In genomic region chr4:175531405-175532091, GRCh38 we compare ENCODE assay signal across 17 cellular contexts.
DNase-seq lines count a peak whose midpoint lies in the region; ATAC-seq and TF ChIP-seq lines count a peak whose summit lies in the region.
"Had no signal": no experiment of that assay in that cellular context is flagged by ENCODE, and none has a peak within 500 bp of the region (broad histone marks: within the 10 kb centered on the region; RNA-seq: fewer than 3 reads in every experiment).

No MANE protein-coding gene starts in this region.

- WGBS in mesenchymal stem cell = 94% methylated on average over 4 of the region's 4 CpGs
- WGBS in testis, 2 donors = 83 to 86% methylated on average over 4 of the region's 4 CpGs
- 84 to 85% methylated on average over 4 of the region's 4 CpGs for WGBS in gastroesophageal sphincter (ENCODE audit: low coverage in 1 of 2), 2 donors

- no peak overlapping the region for H2BK15ac ChIP-seq in mesenchymal stem cell (ENCODE audit: low read depth, poor library complexity, severe bottlenecking)

- H3K36me3 ChIP-seq in mesenchymal stem cell (ENCODE audit: control insufficient read depth in 1 of 2, insufficient read depth in 2 of 2, low read depth in 1 of 2, low read length in 2 of 2) (no peaks in the 10 kb centered on the region), testis (ENCODE audit: low read depth, missing control alignments) (no peaks in the 10 kb centered on the region), gastroesophageal sphincter (no peaks in the 10 kb centered on the region)
- H3K36me3 ChIP-seq: vagina had no signal

- H3K79me1 ChIP-seq in mesenchymal stem cell (replicated peaks; ENCODE audit: low read length, poor library complexity, severe bottlenecking) = no peaks in the 10 kb centered on the region

- no peak overlapping the region for H2AK5ac ChIP-seq in mesenchymal stem cell (ENCODE audit: low read length, severe bottlenecking)

- H4K8ac ChIP-seq in mesenchymal stem cell (ENCODE audit: low read length) = no peak overlapping the region

- no peak overlapping the region for H3K9ac ChIP-seq in mesenchymal stem cell (ENCODE audit: low read length)

- H3K4me3 Mint-ChIP-seq in chondrocyte (ENCODE audit: unreplicated experiment) = no peak overlapping the region
- H3K4me3 Mint-ChIP-seq: activated B cell treated with CpG ODN at 0.5 μM for 24 hours; activated naive CD4-positive, alpha-beta T cell treated with anti-CD3 and anti-CD28 coated beads, Interleukin-2, amount 10 ng/mL, durations not matched to agents 7 days and 5 days; stimulated activated effector memory CD8-positive, alpha-beta T cell treated with anti-CD3 and anti-CD28 coated beads, Interleukin-12 subunit alpha, Interleukin-12 subunit beta, amount 100 ng/mL, for 72 hours had no signal

- H3K27me3 Mint-ChIP-seq in chondrocyte (ENCODE audit: low read depth) = no peaks in the 10 kb centered on the region
- H3K27me3 Mint-ChIP-seq: activated B cell treated with CpG ODN at 0.5 μM for 24 hours; activated naive CD4-positive, alpha-beta T cell treated with anti-CD3 and anti-CD28 coated beads, Interleukin-2, amount 10 ng/mL, durations not matched to agents 7 days and 5 days; progenitor cell of endocrine pancreas had no signal

- DNase-seq in COLO829 (ENCODE audit: low spot score) (peak; percentile 42), LHCN-M2 (ENCODE audit: low read depth) (peak; percentile 68), chondrocyte (ENCODE audit: low spot score) (no peak), mesenchymal stem cell (peak; percentile 14), testis (no peak)
- DNase-seq: activated B cell treated with CpG ODN at 0.5 μM for 24 hours; activated naive CD4-positive, alpha-beta T cell treated with anti-CD3 and anti-CD28 coated beads, Interleukin-2, amount 10 ng/mL, durations not matched to agents 7 days and 5 days; C1 segment of cervical spinal cord; GDM1; NCI-H2171 treated with DMSO at 0.1 percent for 48 hours; stimulated activated CD4-positive, alpha-beta T cell treated with anti-CD3 and anti-CD28 coated beads, Interleukin-4, amount 100 ng/mL, for 1 hour had no signal

- H3K4ac ChIP-seq in mesenchymal stem cell (ENCODE audit: low read depth in 1 of 2, low read length in 2 of 2) = no peak overlapping the region

- TF ChIP-seq EP300 in gastroesophageal sphincter (IDR thresholded peaks at IDR 0.05) = no peak

- H2BK12ac ChIP-seq in mesenchymal stem cell (ENCODE audit: low read length in 2 of 2) = no peak overlapping the region

- H3K9me3 Mint-ChIP-seq in chondrocyte (ENCODE audit: low read depth) = peaks cover 21% of the 10 kb centered on the region
- H3K9me3 Mint-ChIP-seq: activated B cell treated with CpG ODN at 0.5 μM for 24 hours had no signal

- H3K14ac ChIP-seq in mesenchymal stem cell (ENCODE audit: low read length in 2 of 2) = no peak overlapping the region

- H4K91ac ChIP-seq in mesenchymal stem cell (ENCODE audit: low read length) = no peak overlapping the region

- intact Hi-C loops in testis (cut with DNase I; ENCODE audit: low total_unique reads) = no loop called here

- H2BK120ac ChIP-seq in mesenchymal stem cell (ENCODE audit: low read depth, low read length) = no peak overlapping the region

- H3K27ac ChIP-seq in mesenchymal stem cell (ENCODE audit: low read length, poor library complexity, severe bottlenecking) (no peak overlapping the region), testis (no peak overlapping the region), gastroesophageal sphincter (no peak overlapping the region)
- H3K27ac ChIP-seq: vagina had no signal

- H3K9me3 ChIP-seq in mesenchymal stem cell (ENCODE audit: control insufficient read depth, low read length) (no peaks in the 10 kb centered on the region), testis (no peaks in the 10 kb centered on the region), gastroesophageal sphincter (peaks cover 0 to 9% (median 0%) of the 10 kb centered on the region in 3 donors)
- H3K9me3 ChIP-seq: vagina had no signal

- ATAC-seq in HG03378 (IDR thresholded peaks at IDR 0.05; ENCODE audit: unreplicated experiment) = no peak
- no peak for ATAC-seq in GM18858 (IDR thresholded peaks at IDR 0.05; ENCODE audit: unreplicated experiment)
- no peak for ATAC-seq in gastroesophageal sphincter
- ATAC-seq: stimulated activated effector memory CD8-positive, alpha-beta T cell treated with anti-CD3 and anti-CD28 coated beads, Interleukin-12 subunit alpha, Interleukin-12 subunit beta, amount 100 ng/mL, for 72 hours had no signal

- H3K27ac Mint-ChIP-seq in chondrocyte (ENCODE audit: unreplicated experiment) = peak overlapping the region; percentile 83
- H3K27ac Mint-ChIP-seq: activated B cell treated with CpG ODN at 0.5 μM for 24 hours; activated naive CD4-positive, alpha-beta T cell treated with anti-CD3 and anti-CD28 coated beads, Interleukin-2, amount 10 ng/mL, durations not matched to agents 7 days and 5 days; progenitor cell of endocrine pancreas; stimulated activated effector memory CD8-positive, alpha-beta T cell treated with anti-CD3 and anti-CD28 coated beads, Interleukin-12 subunit alpha, Interleukin-12 subunit beta, amount 100 ng/mL, for 72 hours had no signal

- no peak overlapping the region for H3K4me2 ChIP-seq in mesenchymal stem cell (ENCODE audit: low read length, poor library complexity, severe bottlenecking)

- H3K18ac ChIP-seq in mesenchymal stem cell (ENCODE audit: low read depth in 1 of 2, low read length in 2 of 2) = no peak overlapping the region

- H2AFZ ChIP-seq in mesenchymal stem cell (ENCODE audit: low read depth, low read length) = no peak overlapping the region

- no peak overlapping the region for H3K23ac ChIP-seq in mesenchymal stem cell (ENCODE audit: low read length in 2 of 2)

- H3K27me3 ChIP-seq in mesenchymal stem cell (ENCODE audit: control insufficient read depth in 1 of 2, insufficient read depth in 1 of 2, low read length in 2 of 2) (no peaks in the 10 kb centered on the region), testis (no peaks in the 10 kb centered on the region), gastroesophageal sphincter (no peaks in the 10 kb centered on the region)
- H3K27me3 ChIP-seq: vagina had no signal

- H3K4me1 Mint-ChIP-seq in chondrocyte (ENCODE audit: low read depth) = peaks cover 42% of the 10 kb centered on the region
- H3K4me1 Mint-ChIP-seq: activated B cell treated with CpG ODN at 0.5 μM for 24 hours; activated naive CD4-positive, alpha-beta T cell treated with anti-CD3 and anti-CD28 coated beads, Interleukin-2, amount 10 ng/mL, durations not matched to agents 7 days and 5 days; stimulated activated effector memory CD8-positive, alpha-beta T cell treated with anti-CD3 and anti-CD28 coated beads, Interleukin-12 subunit alpha, Interleukin-12 subunit beta, amount 100 ng/mL, for 72 hours had no signal

- H2BK5ac ChIP-seq in mesenchymal stem cell (ENCODE audit: low read depth, low read length, poor library complexity, severe bottlenecking) = no peak overlapping the region

- H3K4me3 ChIP-seq in mesenchymal stem cell (ENCODE audit: insufficient read depth in 1 of 2, low read depth in 1 of 2, low read length in 2 of 2) = no peak overlapping the region
- H3K4me3 ChIP-seq in testis = no peak overlapping the region
- H3K4me3 ChIP-seq in gastroesophageal sphincter = no peak overlapping the region
- H3K4me3 ChIP-seq: vagina had no signal

- H3K36me3 Mint-ChIP-seq in chondrocyte (ENCODE audit: low read depth) = peaks cover 16% of the 10 kb centered on the region
- H3K36me3 Mint-ChIP-seq: activated naive CD4-positive, alpha-beta T cell treated with anti-CD3 and anti-CD28 coated beads, Interleukin-2, amount 10 ng/mL, durations not matched to agents 7 days and 5 days; stimulated activated effector memory CD8-positive, alpha-beta T cell treated with anti-CD3 and anti-CD28 coated beads, Interleukin-12 subunit alpha, Interleukin-12 subunit beta, amount 100 ng/mL, for 72 hours had no signal

- no peak for TF ChIP-seq CTCF in chondrocyte (IDR thresholded peaks at IDR 0.05)
- TF ChIP-seq CTCF in testis (IDR thresholded peaks at IDR 0.05) = no peak
- TF ChIP-seq CTCF in gastroesophageal sphincter (IDR thresholded peaks at IDR 0.05) = no peak

- no peak for TF ChIP-seq POLR2A in testis (IDR thresholded peaks at IDR 0.05)
- no peak for TF ChIP-seq POLR2A in gastroesophageal sphincter (IDR thresholded peaks at IDR 0.05)

- H3K4me1 ChIP-seq in mesenchymal stem cell (ENCODE audit: control insufficient read depth, insufficient read depth, low read depth, low read length) = no peaks in the 10 kb centered on the region
- H3K4me1 ChIP-seq in testis = no peaks in the 10 kb centered on the region
- no peaks in the 10 kb centered on the region for H3K4me1 ChIP-seq in gastroesophageal sphincter
- H3K4me1 ChIP-seq: vagina had no signal

Comparison
In these comparisons a context has a peak if more than half of its experiments do, and no peak if none do; other contexts are left out.
1. DNase-seq: peak in COLO829 (single experiment), LHCN-M2 (single experiment) and mesenchymal stem cell (single experiment); none in chondrocyte (single experiment) and testis (single experiment).